ENCODE assay signal across 19 cellular contexts in the genomic region with DNA sequence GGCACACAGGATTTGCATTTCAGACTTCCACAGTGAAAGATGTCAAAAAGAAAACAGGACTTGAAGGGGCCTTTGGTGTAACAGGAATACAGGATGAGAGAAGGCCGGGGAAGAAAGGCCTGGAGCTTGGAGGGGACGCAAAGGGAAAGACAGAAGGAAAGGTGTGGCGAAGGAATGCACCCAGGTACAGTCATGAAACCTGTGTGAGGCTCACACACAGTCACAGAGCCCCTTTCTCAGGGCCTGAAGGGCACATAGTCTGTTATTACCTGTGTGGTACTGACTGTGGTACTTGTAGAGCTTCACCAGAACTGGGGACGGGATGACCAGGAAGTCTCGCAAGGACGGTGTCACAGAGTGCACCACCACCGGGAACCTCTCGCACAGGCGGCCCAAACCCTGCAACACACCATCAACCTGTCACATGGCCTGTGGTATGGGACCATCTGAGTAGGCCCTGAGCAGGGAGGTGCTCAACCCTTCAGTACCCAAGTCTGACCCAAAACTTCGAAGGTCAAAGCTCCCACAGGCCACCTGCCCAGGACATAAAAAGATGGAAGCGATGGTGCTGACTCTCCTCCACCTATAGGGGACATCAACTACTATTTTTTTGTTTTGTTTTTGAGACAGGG. TPM values are rescaled to one million over a fixed set of nuclear protein-coding genes. Genes with fewer than 3 reads are reported as not detected.
"Had no signal": no experiment of that assay in that cellular context is flagged by ENCODE, and none has a peak within 500 bp of the region (broad histone marks: within the 10 kb centered on the region; RNA-seq: fewer than 3 reads in every experiment).

No MANE protein-coding gene starts in this region.

- H3K27me3 Mint-ChIP-seq: activated CD4-positive, alpha-beta T cell treated with anti-CD3 and anti-CD28 coated beads for 36 hours; activated CD4-positive, alpha-beta T cell treated with anti-CD3 and anti-CD28 coated beads, Interleukin-2, amount 10 ng/mL, durations not matched to agents 7 days and 5 days; activated naive CD4-positive, alpha-beta T cell treated with anti-CD3 and anti-CD28 coated beads, Interleukin-2, amount 10 ng/mL, durations not matched to agents 7 days and 5 days; activated naive CD8-positive, alpha-beta T cell treated with anti-CD3 and anti-CD28 coated beads for 36 hours; activated T-cell treated with anti-CD3 and anti-CD28 coated beads, Interleukin-2, amount 50 U/mL, for 24 hours; central memory CD8-positive, alpha-beta T cell had no signal

- H3K4me3 Mint-ChIP-seq: activated CD4-positive, alpha-beta T cell treated with anti-CD3 and anti-CD28 coated beads for 36 hours; activated CD4-positive, alpha-beta T cell treated with anti-CD3 and anti-CD28 coated beads, Interleukin-2, amount 10 ng/mL, durations not matched to agents 7 days and 5 days; activated CD8-positive, alpha-beta T cell treated with anti-CD3 and anti-CD28 coated beads, Interleukin-2, amount 10 ng/mL, durations not matched to agents 7 days and 5 days; activated naive CD4-positive, alpha-beta T cell treated with anti-CD3 and anti-CD28 coated beads, Interleukin-2, amount 10 ng/mL, durations not matched to agents 7 days and 5 days; activated naive CD8-positive, alpha-beta T cell treated with anti-CD3 and anti-CD28 coated beads for 36 hours; activated T-cell treated with anti-CD3 and anti-CD28 coated beads, Interleukin-2, amount 50 U/mL, for 24 hours; central memory CD8-positive, alpha-beta T cell had no signal

- DNase-seq: activated gamma-delta T cell treated with Interleukin-2 at 50 U/mL for 16 hours, amniotic stem cell, NCI-H1105, NCI-H1417 treated with DMSO at 0.1 percent for 48 hours, NCI-H187 treated with DMSO at 0.1 percent for 48 hours, NCI-H226, NCI-H446 treated with DMSO at 0.1 percent for 48 hours, Right ventricle myocardium superior, T1000 had no signal

- H3K9me3 Mint-ChIP-seq: activated CD4-positive, alpha-beta T cell treated with anti-CD3 and anti-CD28 coated beads, Interleukin-2, amount 10 ng/mL, durations not matched to agents 7 days and 5 days; activated naive CD4-positive, alpha-beta T cell treated with anti-CD3 and anti-CD28 coated beads, Interleukin-2, amount 10 ng/mL, durations not matched to agents 7 days and 5 days; activated naive CD8-positive, alpha-beta T cell treated with anti-CD3 and anti-CD28 coated beads for 36 hours; activated T-cell treated with anti-CD3 and anti-CD28 coated beads, Interleukin-2, amount 50 U/mL, for 24 hours; central memory CD8-positive, alpha-beta T cell had no signal

- H3K4me1 Mint-ChIP-seq: activated CD4-positive, alpha-beta T cell treated with anti-CD3 and anti-CD28 coated beads, Interleukin-2, amount 10 ng/mL, durations not matched to agents 7 days and 5 days; activated naive CD4-positive, alpha-beta T cell treated with anti-CD3 and anti-CD28 coated beads, Interleukin-2, amount 10 ng/mL, durations not matched to agents 7 days and 5 days; activated naive CD8-positive, alpha-beta T cell treated with anti-CD3 and anti-CD28 coated beads for 36 hours; central memory CD8-positive, alpha-beta T cell had no signal

- H3K27ac Mint-ChIP-seq: activated CD4-positive, alpha-beta T cell treated with anti-CD3 and anti-CD28 coated beads for 36 hours; activated CD4-positive, alpha-beta T cell treated with anti-CD3 and anti-CD28 coated beads, Interleukin-2, amount 10 ng/mL, durations not matched to agents 7 days and 5 days; activated CD8-positive, alpha-beta T cell treated with anti-CD3 and anti-CD28 coated beads, Interleukin-2, amount 10 ng/mL, durations not matched to agents 7 days and 5 days; activated naive CD4-positive, alpha-beta T cell treated with anti-CD3 and anti-CD28 coated beads, Interleukin-2, amount 10 ng/mL, durations not matched to agents 7 days and 5 days; activated naive CD8-positive, alpha-beta T cell treated with anti-CD3 and anti-CD28 coated beads for 36 hours; activated T-cell treated with anti-CD3 and anti-CD28 coated beads, Interleukin-2, amount 50 U/mL, for 24 hours had no signal

RNA-seq across cellular contexts. Expression of a gene that starts 29.1 kb away (rescaled TPM):
- total RNA-seq: activated CD4-positive, alpha-beta T cell treated with anti-CD3 and anti-CD28 coated beads for 36 hours; activated CD4-positive, alpha-beta T cell treated with anti-CD3 and anti-CD28 coated beads, Interleukin-2, amount 10 ng/mL, durations not matched to agents 7 days and 5 days; activated CD8-positive, alpha-beta T cell treated with anti-CD3 and anti-CD28 coated beads, Interleukin-2, amount 10 ng/mL, durations not matched to agents 7 days and 5 days; activated naive CD8-positive, alpha-beta T cell treated with anti-CD3 and anti-CD28 coated beads for 36 hours; ascending aorta; M059J; T-helper 2 cell treated with Interferon-gamma antibody and Interleukin-4, amounts not matched to agents 100 ng/mL and 5 ng/mL, for 36 hours had no signal
